ENCODE assay signal across 31 cellular contexts in the genomic region with DNA sequence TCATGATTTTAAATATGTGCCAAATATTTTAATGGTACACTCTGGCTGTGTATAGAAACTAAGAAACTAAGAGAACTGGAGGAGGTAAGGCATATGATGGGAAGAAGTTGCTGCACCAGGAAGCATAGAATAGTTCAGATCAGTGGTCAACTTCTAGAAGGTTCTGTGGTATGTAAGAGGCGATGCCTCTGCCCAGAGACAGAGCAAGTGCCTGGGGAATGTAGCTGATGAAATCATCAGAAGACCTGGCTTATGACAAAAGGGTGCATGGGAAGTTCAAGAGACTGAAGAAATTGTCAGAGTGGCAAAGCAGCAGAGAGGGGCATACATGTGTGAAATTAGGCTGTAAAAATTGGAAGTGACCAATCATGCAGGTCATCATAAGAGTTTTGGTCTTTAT.
"Had no signal": no experiment of that assay in that cellular context is flagged by ENCODE, and none has a peak within 500 bp of the region (broad histone marks: within the 10 kb centered on the region; RNA-seq: fewer than 3 reads in every experiment).

No MANE protein-coding gene starts in this region.

- H3K27me3 Mint-ChIP-seq: activated naive CD8-positive, alpha-beta T cell treated with anti-CD3 and anti-CD28 coated beads, Interleukin-2, amount 50 U/mL, for 24 hours; central memory CD8-positive, alpha-beta T cell; naive thymus-derived CD4-positive, alpha-beta T cell had no signal

- H3K4me1 Mint-ChIP-seq: activated naive CD8-positive, alpha-beta T cell treated with anti-CD3 and anti-CD28 coated beads, Interleukin-2, amount 50 U/mL, for 24 hours; central memory CD8-positive, alpha-beta T cell; naive thymus-derived CD4-positive, alpha-beta T cell; neural crest cell had no signal

- H3K36me3 ChIP-seq: breast epithelium, heart left ventricle, right atrium auricular region, tibial nerve had no signal

- H3K27ac ChIP-seq: breast epithelium, heart left ventricle, parathyroid adenoma, psoas muscle, right atrium auricular region, tibial nerve, VCaP had no signal

- H3K79me2 ChIP-seq: parathyroid adenoma had no signal

- H3K27ac Mint-ChIP-seq: activated naive CD8-positive, alpha-beta T cell treated with anti-CD3 and anti-CD28 coated beads, Interleukin-2, amount 50 U/mL, for 24 hours; activated T-helper 1 cell treated with anti-CD3 and anti-CD28 coated beads, Interleukin-12 subunit alpha, Interleukin-12 subunit beta, Interleukin-2, Interleukin-4 antibody, amounts not matched to agents 30 ng/mL and 10 ng/mL and 1 ng/mL, durations not matched to agents 14 hours and 24 hours and 36 hours; naive thymus-derived CD4-positive, alpha-beta T cell; T-helper 2 cell treated with Interferon-gamma antibody and Interleukin-4, amounts not matched to agents 5 μg/mL and 100 μg/mL, for 36 hours had no signal

- DNase-seq: activated CD4-positive, alpha-beta T cell treated with anti-CD3 and anti-CD28 coated beads for 48 hours; activated CD4-positive, alpha-beta T cell treated with anti-CD3 and anti-CD28 coated beads, Interleukin-2, amount 50 U/mL, for 48 hours; activated CD8-positive, alpha-beta memory T cell treated with anti-CD3 and anti-CD28 coated beads, Interleukin-2, amount 50 U/mL, for 4 hours; activated gamma-delta T cell; activated naive CD4-positive, alpha-beta T cell treated with anti-CD3 and anti-CD28 coated beads, Interleukin-2, amount 50 U/mL, for 16 hours; activated naive CD8-positive, alpha-beta T cell treated with anti-CD3 and anti-CD28 coated beads, Interleukin-2, amount 50 U/mL, for 24 hours; activated T-cell treated with anti-CD3 and anti-CD28 coated beads, Interleukin-2, amount 50 U/mL, for 1 hour; amygdala; dermis blood vessel endothelial cell; effector CD4-positive, alpha-beta T cell; erythroblast; foreskin fibroblast; heart left ventricle; hypothalamus; left colon; midbrain; naive thymus-derived CD4-positive, alpha-beta T cell; occipital lobe; psoas muscle; stimulated activated CD4-positive, alpha-beta T cell treated with anti-CD3 and anti-CD28 coated beads, Interleukin-2, amount 100 ng/mL, for 48 hours; stimulated activated naive CD4-positive, alpha-beta T cell treated with Interleukin-2 at 50 U/mL for 16 hours; T-helper 1 cell had no signal

- H3K36me3 Mint-ChIP-seq: naive thymus-derived CD4-positive, alpha-beta T cell had no signal

- H3K4me1 ChIP-seq: breast epithelium, heart left ventricle, parathyroid adenoma, psoas muscle, right atrium auricular region, tibial nerve had no signal

- H3K9ac ChIP-seq: parathyroid adenoma had no signal

- H3K4me3 Mint-ChIP-seq: activated naive CD8-positive, alpha-beta T cell treated with anti-CD3 and anti-CD28 coated beads, Interleukin-2, amount 50 U/mL, for 24 hours; activated T-helper 1 cell treated with anti-CD3 and anti-CD28 coated beads, Interleukin-12 subunit alpha, Interleukin-12 subunit beta, Interleukin-2, Interleukin-4 antibody, amounts not matched to agents 30 ng/mL and 10 ng/mL and 1 ng/mL, durations not matched to agents 14 hours and 24 hours and 36 hours; central memory CD8-positive, alpha-beta T cell; naive thymus-derived CD4-positive, alpha-beta T cell; neural crest cell; T-helper 2 cell treated with Interferon-gamma antibody and Interleukin-4, amounts not matched to agents 5 μg/mL and 100 μg/mL, for 36 hours had no signal

- H3K4me3 ChIP-seq: breast epithelium, heart left ventricle, psoas muscle, right atrium auricular region, tibial nerve had no signal

- ATAC-seq: activated naive CD8-positive, alpha-beta T cell treated with anti-CD3 and anti-CD28 coated beads, Interleukin-2, amount 50 U/mL, for 24 hours; heart left ventricle; left colon; naive thymus-derived CD4-positive, alpha-beta T cell; psoas muscle had no signal

- H2AFZ ChIP-seq: parathyroid adenoma had no signal

- H3K27me3 ChIP-seq: breast epithelium, heart left ventricle, right atrium auricular region, tibial nerve had no signal

- H3K9me3 ChIP-seq: breast epithelium, heart left ventricle, psoas muscle, right atrium auricular region, tibial nerve had no signal

- H3K9me3 Mint-ChIP-seq: neural crest cell had no signal
